ENCODE assay signal across 1 cellular context in the genomic region with DNA sequence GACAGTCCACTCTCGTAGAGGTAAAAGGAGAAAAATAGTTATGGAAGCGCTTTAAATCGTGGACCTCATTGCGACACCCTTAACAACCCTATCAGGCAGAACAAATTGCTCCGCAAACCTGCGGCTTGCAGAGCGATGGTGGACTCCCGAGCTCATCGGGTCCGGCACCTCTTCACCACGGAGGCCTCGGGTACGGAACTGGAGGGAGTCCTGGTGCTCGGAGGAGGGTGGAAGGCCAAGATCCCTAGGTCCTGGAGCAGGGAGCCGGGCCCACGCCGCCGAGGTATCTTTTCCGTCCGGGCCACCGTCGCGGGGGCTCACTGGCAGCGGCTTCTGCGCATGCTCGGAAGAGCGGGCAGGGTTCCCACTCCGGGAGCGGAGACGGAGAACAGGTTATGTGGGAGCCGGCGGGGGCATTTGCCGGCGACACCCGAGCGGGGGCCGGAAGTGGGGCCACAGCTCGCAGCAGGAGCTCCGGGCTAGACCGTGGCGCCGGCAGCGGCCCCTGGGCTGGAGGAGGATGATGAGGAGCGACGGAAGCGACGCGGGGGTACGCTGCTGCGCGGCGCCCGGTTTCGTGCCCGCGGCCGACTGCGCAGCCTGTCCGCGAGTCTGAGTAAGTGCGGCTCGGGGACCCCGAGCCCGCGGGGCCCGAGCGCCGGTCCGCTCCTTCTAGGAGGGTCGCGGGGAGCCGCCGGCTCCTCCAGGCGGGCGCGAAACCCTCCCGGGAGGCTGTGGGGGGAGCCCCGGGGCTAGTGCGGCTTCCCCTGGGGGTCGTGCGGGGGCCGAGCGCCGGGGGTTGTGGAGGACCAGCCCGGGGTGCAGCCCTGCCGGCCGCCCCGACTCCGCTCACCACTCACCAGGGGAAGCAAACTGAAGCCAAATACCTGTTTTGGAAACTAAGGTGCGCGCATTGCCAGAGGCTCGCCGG.
TF ChIP-seq lines count a peak whose summit lies in the region.

A gene (plus strand): TSS at position 349 of the 931 bp plus-strand sequence. CDS start 10,827 bp downstream, outside the sequence.

TF ChIP-seq in HepG2, 621 proteins besides CTCF, POLR2A, EP300 and RAD21 (continued from another document and continues in another):
- TF ChIP-seq, protein P1, sequence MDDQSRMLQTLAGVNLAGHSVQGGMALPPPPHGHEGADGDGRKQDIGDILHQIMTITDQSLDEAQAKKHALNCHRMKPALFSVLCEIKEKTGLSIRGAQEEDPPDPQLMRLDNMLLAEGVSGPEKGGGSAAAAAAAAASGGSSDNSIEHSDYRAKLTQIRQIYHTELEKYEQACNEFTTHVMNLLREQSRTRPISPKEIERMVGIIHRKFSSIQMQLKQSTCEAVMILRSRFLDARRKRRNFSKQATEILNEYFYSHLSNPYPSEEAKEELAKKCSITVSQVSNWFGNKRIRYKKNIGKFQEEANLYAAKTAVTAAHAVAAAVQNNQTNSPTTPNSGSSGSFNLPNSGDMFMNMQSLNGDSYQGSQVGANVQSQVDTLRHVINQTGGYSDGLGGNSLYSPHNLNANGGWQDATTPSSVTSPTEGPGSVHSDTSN (CRISPR knock-in tag; IDR thresholded peaks at IDR 0.05; ENCODE audit: borderline replicate concordance) = no peak
- no peak for TF ChIP-seq FOXK2 (IDR thresholded peaks at IDR 0.05)
- no peak for TF ChIP-seq AKAP8 (CRISPR knock-in tag; IDR thresholded peaks at IDR 0.05)
- peak; percentile 86 for TF ChIP-seq TARDBP (CRISPR knock-in tag; IDR thresholded peaks at IDR 0.05)
- peak; percentile 52 for TF ChIP-seq MED1 (CRISPR knock-in tag; IDR thresholded peaks at IDR 0.05)
- TF ChIP-seq, protein P2, sequence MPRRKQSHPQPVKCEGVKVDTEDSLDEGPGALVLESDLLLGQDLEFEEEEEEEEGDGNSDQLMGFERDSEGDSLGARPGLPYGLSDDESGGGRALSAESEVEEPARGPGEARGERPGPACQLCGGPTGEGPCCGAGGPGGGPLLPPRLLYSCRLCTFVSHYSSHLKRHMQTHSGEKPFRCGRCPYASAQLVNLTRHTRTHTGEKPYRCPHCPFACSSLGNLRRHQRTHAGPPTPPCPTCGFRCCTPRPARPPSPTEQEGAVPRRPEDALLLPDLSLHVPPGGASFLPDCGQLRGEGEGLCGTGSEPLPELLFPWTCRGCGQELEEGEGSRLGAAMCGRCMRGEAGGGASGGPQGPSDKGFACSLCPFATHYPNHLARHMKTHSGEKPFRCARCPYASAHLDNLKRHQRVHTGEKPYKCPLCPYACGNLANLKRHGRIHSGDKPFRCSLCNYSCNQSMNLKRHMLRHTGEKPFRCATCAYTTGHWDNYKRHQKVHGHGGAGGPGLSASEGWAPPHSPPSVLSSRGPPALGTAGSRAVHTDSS (CRISPR knock-in tag; conservative IDR thresholded peaks at IDR 0.05) = no peak
- TF ChIP-seq, protein P3, sequence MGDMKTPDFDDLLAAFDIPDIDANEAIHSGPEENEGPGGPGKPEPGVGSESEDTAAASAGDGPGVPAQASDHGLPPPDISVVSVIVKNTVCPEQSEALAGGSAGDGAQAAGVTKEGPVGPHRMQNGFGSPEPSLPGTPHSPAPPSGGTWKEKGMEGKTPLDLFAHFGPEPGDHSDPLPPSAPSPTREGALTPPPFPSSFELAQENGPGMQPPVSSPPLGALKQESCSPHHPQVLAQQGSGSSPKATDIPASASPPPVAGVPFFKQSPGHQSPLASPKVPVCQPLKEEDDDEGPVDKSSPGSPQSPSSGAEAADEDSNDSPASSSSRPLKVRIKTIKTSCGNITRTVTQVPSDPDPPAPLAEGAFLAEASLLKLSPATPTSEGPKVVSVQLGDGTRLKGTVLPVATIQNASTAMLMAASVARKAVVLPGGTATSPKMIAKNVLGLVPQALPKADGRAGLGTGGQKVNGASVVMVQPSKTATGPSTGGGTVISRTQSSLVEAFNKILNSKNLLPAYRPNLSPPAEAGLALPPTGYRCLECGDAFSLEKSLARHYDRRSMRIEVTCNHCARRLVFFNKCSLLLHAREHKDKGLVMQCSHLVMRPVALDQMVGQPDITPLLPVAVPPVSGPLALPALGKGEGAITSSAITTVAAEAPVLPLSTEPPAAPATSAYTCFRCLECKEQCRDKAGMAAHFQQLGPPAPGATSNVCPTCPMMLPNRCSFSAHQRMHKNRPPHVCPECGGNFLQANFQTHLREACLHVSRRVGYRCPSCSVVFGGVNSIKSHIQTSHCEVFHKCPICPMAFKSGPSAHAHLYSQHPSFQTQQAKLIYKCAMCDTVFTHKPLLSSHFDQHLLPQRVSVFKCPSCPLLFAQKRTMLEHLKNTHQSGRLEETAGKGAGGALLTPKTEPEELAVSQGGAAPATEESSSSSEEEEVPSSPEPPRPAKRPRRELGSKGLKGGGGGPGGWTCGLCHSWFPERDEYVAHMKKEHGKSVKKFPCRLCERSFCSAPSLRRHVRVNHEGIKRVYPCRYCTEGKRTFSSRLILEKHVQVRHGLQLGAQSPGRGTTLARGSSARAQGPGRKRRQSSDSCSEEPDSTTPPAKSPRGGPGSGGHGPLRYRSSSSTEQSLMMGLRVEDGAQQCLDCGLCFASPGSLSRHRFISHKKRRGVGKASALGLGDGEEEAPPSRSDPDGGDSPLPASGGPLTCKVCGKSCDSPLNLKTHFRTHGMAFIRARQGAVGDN (CRISPR knock-in tag; IDR thresholded peaks at IDR 0.05) = peak; percentile 89
- peak; percentile 65; the same call in 1 of the 2 replicates for TF ChIP-seq ZNF230 (CRISPR knock-in tag; IDR thresholded peaks at IDR 0.05)
- TF ChIP-seq DNMT3B (CRISPR knock-in tag; conservative IDR thresholded peaks at IDR 0.05) = 0 out of 2 replicates have a peak, but pooled peaks have one; percentile 70
- TF ChIP-seq, protein P4, sequence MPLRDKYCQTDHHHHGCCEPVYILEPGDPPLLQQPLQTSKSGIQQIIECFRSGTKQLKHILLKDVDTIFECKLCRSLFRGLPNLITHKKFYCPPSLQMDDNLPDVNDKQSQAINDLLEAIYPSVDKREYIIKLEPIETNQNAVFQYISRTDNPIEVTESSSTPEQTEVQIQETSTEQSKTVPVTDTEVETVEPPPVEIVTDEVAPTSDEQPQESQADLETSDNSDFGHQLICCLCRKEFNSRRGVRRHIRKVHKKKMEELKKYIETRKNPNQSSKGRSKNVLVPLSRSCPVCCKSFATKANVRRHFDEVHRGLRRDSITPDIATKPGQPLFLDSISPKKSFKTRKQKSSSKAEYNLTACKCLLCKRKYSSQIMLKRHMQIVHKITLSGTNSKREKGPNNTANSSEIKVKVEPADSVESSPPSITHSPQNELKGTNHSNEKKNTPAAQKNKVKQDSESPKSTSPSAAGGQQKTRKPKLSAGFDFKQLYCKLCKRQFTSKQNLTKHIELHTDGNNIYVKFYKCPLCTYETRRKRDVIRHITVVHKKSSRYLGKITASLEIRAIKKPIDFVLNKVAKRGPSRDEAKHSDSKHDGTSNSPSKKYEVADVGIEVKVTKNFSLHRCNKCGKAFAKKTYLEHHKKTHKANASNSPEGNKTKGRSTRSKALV (CRISPR knock-in tag; IDR thresholded peaks at IDR 0.05) = no peak
- TF ChIP-seq KDM5A (IDR thresholded peaks at IDR 0.05; ENCODE audit: borderline replicate concordance, low read length) = peak; percentile 81; the same call in 1 of the 2 replicates
- TF ChIP-seq ZNF224 (CRISPR knock-in tag; IDR thresholded peaks at IDR 0.05) = no peak
- TF ChIP-seq, protein P5, sequence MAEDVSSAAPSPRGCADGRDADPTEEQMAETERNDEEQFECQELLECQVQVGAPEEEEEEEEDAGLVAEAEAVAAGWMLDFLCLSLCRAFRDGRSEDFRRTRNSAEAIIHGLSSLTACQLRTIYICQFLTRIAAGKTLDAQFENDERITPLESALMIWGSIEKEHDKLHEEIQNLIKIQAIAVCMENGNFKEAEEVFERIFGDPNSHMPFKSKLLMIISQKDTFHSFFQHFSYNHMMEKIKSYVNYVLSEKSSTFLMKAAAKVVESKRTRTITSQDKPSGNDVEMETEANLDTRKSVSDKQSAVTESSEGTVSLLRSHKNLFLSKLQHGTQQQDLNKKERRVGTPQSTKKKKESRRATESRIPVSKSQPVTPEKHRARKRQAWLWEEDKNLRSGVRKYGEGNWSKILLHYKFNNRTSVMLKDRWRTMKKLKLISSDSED (CRISPR knock-in tag; IDR thresholded peaks at IDR 0.05) = no peak
- no peak for TF ChIP-seq ZNF75D (CRISPR knock-in tag; IDR thresholded peaks at IDR 0.05; ENCODE audit: borderline replicate concordance)
- TF ChIP-seq, protein P6, sequence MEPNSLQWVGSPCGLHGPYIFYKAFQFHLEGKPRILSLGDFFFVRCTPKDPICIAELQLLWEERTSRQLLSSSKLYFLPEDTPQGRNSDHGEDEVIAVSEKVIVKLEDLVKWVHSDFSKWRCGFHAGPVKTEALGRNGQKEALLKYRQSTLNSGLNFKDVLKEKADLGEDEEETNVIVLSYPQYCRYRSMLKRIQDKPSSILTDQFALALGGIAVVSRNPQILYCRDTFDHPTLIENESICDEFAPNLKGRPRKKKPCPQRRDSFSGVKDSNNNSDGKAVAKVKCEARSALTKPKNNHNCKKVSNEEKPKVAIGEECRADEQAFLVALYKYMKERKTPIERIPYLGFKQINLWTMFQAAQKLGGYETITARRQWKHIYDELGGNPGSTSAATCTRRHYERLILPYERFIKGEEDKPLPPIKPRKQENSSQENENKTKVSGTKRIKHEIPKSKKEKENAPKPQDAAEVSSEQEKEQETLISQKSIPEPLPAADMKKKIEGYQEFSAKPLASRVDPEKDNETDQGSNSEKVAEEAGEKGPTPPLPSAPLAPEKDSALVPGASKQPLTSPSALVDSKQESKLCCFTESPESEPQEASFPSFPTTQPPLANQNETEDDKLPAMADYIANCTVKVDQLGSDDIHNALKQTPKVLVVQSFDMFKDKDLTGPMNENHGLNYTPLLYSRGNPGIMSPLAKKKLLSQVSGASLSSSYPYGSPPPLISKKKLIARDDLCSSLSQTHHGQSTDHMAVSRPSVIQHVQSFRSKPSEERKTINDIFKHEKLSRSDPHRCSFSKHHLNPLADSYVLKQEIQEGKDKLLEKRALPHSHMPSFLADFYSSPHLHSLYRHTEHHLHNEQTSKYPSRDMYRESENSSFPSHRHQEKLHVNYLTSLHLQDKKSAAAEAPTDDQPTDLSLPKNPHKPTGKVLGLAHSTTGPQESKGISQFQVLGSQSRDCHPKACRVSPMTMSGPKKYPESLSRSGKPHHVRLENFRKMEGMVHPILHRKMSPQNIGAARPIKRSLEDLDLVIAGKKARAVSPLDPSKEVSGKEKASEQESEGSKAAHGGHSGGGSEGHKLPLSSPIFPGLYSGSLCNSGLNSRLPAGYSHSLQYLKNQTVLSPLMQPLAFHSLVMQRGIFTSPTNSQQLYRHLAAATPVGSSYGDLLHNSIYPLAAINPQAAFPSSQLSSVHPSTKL (CRISPR knock-in tag; IDR thresholded peaks at IDR 0.05) = peak; percentile 77
- TF ChIP-seq ZNF264 (CRISPR knock-in tag; IDR thresholded peaks at IDR 0.05) = peak; percentile 34; the same call in 1 of the 2 replicates
- TF ChIP-seq, protein P7, sequence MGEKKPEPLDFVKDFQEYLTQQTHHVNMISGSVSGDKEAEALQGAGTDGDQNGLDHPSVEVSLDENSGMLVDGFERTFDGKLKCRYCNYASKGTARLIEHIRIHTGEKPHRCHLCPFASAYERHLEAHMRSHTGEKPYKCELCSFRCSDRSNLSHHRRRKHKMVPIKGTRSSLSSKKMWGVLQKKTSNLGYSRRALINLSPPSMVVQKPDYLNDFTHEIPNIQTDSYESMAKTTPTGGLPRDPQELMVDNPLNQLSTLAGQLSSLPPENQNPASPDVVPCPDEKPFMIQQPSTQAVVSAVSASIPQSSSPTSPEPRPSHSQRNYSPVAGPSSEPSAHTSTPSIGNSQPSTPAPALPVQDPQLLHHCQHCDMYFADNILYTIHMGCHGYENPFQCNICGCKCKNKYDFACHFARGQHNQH (CRISPR knock-in tag; IDR thresholded peaks at IDR 0.05) = peak; percentile 81
- TF ChIP-seq, protein P8, sequence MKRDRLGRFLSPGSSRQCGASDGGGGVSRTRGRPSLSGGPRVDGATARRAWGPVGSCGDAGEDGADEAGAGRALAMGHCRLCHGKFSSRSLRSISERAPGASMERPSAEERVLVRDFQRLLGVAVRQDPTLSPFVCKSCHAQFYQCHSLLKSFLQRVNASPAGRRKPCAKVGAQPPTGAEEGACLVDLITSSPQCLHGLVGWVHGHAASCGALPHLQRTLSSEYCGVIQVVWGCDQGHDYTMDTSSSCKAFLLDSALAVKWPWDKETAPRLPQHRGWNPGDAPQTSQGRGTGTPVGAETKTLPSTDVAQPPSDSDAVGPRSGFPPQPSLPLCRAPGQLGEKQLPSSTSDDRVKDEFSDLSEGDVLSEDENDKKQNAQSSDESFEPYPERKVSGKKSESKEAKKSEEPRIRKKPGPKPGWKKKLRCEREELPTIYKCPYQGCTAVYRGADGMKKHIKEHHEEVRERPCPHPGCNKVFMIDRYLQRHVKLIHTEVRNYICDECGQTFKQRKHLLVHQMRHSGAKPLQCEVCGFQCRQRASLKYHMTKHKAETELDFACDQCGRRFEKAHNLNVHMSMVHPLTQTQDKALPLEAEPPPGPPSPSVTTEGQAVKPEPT (CRISPR knock-in tag; IDR thresholded peaks at IDR 0.05; ENCODE audit: low read depth) = no peak
- TF ChIP-seq EHMT2 (IDR thresholded peaks at IDR 0.05; ENCODE audit: borderline replicate concordance, low read depth, low read length) = no peak
- no peak; the same call in 1 of the 2 replicates for TF ChIP-seq KLF11 (CRISPR knock-in tag; IDR thresholded peaks at IDR 0.05)
- TF ChIP-seq FOXP1 (IDR thresholded peaks at IDR 0.05) = no peak
- TF ChIP-seq FOXP1 (CRISPR knock-in tag; IDR thresholded peaks at IDR 0.05) = no peak
- TF ChIP-seq, protein P9, sequence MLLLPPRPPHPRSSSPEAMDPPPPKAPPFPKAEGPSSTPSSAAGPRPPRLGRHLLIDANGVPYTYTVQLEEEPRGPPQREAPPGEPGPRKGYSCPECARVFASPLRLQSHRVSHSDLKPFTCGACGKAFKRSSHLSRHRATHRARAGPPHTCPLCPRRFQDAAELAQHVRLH (CRISPR knock-in tag; IDR thresholded peaks at IDR 0.05; ENCODE audit: borderline replicate concordance, low read depth) = no peak; the same call in 1 of the 2 replicates
- no peak for TF ChIP-seq SOX6 (IDR thresholded peaks at IDR 0.05)
- peak; percentile 54 for TF ChIP-seq SOX6 (CRISPR knock-in tag; IDR thresholded peaks at IDR 0.05)
- peak; percentile 82; the same call in 1 of the 2 replicates for TF ChIP-seq CBX5 (CRISPR knock-in tag; IDR thresholded peaks at IDR 0.05; ENCODE audit: borderline replicate concordance)
- TF ChIP-seq, protein P10, sequence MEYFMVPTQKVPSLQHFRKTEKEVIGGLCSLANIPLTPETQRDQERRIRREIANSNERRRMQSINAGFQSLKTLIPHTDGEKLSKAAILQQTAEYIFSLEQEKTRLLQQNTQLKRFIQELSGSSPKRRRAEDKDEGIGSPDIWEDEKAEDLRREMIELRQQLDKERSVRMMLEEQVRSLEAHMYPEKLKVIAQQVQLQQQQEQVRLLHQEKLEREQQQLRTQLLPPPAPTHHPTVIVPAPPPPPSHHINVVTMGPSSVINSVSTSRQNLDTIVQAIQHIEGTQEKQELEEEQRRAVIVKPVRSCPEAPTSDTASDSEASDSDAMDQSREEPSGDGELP (IDR thresholded peaks at IDR 0.05; ENCODE audit: borderline replicate concordance, low read depth) = no peak
- TF ChIP-seq ZNF17 (CRISPR knock-in tag; IDR thresholded peaks at IDR 0.05) = no peak
- TF ChIP-seq ZNF556 (CRISPR knock-in tag; IDR thresholded peaks at IDR 0.05; ENCODE audit: borderline replicate concordance) = peak; percentile 88; the same call in 1 of the 2 replicates
- TF ChIP-seq, protein P11, sequence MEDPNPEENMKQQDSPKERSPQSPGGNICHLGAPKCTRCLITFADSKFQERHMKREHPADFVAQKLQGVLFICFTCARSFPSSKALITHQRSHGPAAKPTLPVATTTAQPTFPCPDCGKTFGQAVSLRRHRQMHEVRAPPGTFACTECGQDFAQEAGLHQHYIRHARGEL (CRISPR knock-in tag; IDR thresholded peaks at IDR 0.05) = no peak
- peak; percentile 98 for TF ChIP-seq MAZ (IDR thresholded peaks at IDR 0.05; ENCODE audit: borderline replicate concordance, low read depth, low read length)
- peak; percentile 98 for TF ChIP-seq MAZ (CRISPR knock-in tag; IDR thresholded peaks at IDR 0.05; ENCODE audit: low read depth)
- TF ChIP-seq RARG (CRISPR knock-in tag; IDR thresholded peaks at IDR 0.05; ENCODE audit: low read depth) = no peak
- TF ChIP-seq KLF6 (CRISPR knock-in tag; IDR thresholded peaks at IDR 0.05) = peak; percentile 55; the same call in 1 of the 2 replicates
- no peak for TF ChIP-seq ATM (IDR thresholded peaks at IDR 0.05; ENCODE audit: borderline replicate concordance)
- TF ChIP-seq MBNL3 (CRISPR knock-in tag; conservative IDR thresholded peaks at IDR 0.05) = no peak
- no peak for TF ChIP-seq NR2F1 (CRISPR knock-in tag; IDR thresholded peaks at IDR 0.05)
